8 cellular contexts compared by ENCODE assay signal in genomic region chr7:21946228-21946709, GRCh38. TPM values are rescaled to one million over a fixed set of nuclear protein-coding genes. Genes with fewer than 3 reads are reported as not detected.
DNase-seq lines count a peak whose midpoint lies in the region; ATAC-seq and TF ChIP-seq lines count a peak whose summit lies in the region.

No MANE protein-coding gene starts in this region.

- H3K27me3 ChIP-seq in CD4-positive, alpha-beta T cell (ENCODE audit: control insufficient read depth, insufficient read depth, low read length), result no peaks in the 10 kb centered on the region

- H3K4me3 ChIP-seq in coronary artery, result peak overlapping the region; percentile 83

- peaks cover 14% of the 10 kb centered on the region for H3K36me3 ChIP-seq in KOPT-K1 (ENCODE audit: insufficient read depth, low read length)

- DNase-seq in CD4-positive, alpha-beta T cell, result no peak
- DNase-seq in coronary artery (ENCODE audit: low spot score), result no peak
- DNase-seq in neural crest cell (ENCODE audit: low read depth, low spot score), result no peak
- DNase-seq in GM13976 (ENCODE audit: low spot score), result no peak

- H3K4me3 Mint-ChIP-seq in CD4-positive, alpha-beta T cell, result peak overlapping the region; percentile 94
- H3K4me3 Mint-ChIP-seq in neural crest cell, result peak overlapping the region; percentile 95

- H3K4me1 Mint-ChIP-seq in CD4-positive, alpha-beta T cell (ENCODE audit: low read depth), result peaks cover 64% of the 10 kb centered on the region
- peaks cover 48% of the 10 kb centered on the region for H3K4me1 Mint-ChIP-seq in neural crest cell

- CTCF ChIA-PET in CD4-positive, alpha-beta T cell (lab: Charles Lee), result no interaction called here

- H3K9me3 ChIP-seq in CD4-positive, alpha-beta T cell (ENCODE audit: control insufficient read depth, low read length), result no peaks in the 10 kb centered on the region
- H3K9me3 ChIP-seq in KOPT-K1 (ENCODE audit: insufficient read depth, low read length, poor library complexity, severe bottlenecking), result no peaks in the 10 kb centered on the region

- no peak overlapping the region for H3K27ac ChIP-seq in CD4-positive, alpha-beta T cell (ENCODE audit: low read depth, low read length)
- peak overlapping the region; percentile 92 for H3K27ac ChIP-seq in KOPT-K1 (ENCODE audit: low read depth, low read length, poor library complexity, severe bottlenecking)
- H3K27ac ChIP-seq in coronary artery, result peak overlapping the region in 1 of 2 donors; percentile 69

- H3K9me3 Mint-ChIP-seq in CD4-positive, alpha-beta T cell, result no peaks in the 10 kb centered on the region
- H3K9me3 Mint-ChIP-seq in neural crest cell, result no peaks in the 10 kb centered on the region

- in situ Hi-C loops in GM13976 (cut with MboI; ENCODE audit: low sequenced_read_pairs, unreplicated experiment), result no loop called here

- peak overlapping the region; percentile 71 for H3K27ac Mint-ChIP-seq in CD4-positive, alpha-beta T cell
- peak overlapping the region; percentile 99 for H3K27ac Mint-ChIP-seq in neural crest cell (ENCODE audit: unreplicated experiment)

- TF ChIP-seq CTCF in CD4-positive, alpha-beta T cell (IDR thresholded peaks at IDR 0.05), result no peak
- TF ChIP-seq CTCF in coronary artery (IDR thresholded peaks at IDR 0.05), result no peak
- TF ChIP-seq CTCF in neural crest cell (conservative IDR thresholded peaks at IDR 0.05), result no peak
- no peak for TF ChIP-seq CTCF in GM13976 (IDR thresholded peaks at IDR 0.05; ENCODE audit: borderline replicate concordance, control extremely low read depth, extremely low read depth, insufficient read depth, missing control alignments)

- POLR2A ChIA-PET in CD4-positive, alpha-beta T cell (lab: Charles Lee), result interaction anchor here (0.7 to 2.2 kb wide), 8 partner anchors 9 to 519 kb away, joined by 3 to 18 read pairs (median 5); partner anchors contain the start of gene SP4

- intact Hi-C loops in CD4-positive, alpha-beta T cell (cut with DNase I, micrococcal nuclease), result loop anchor here in 1 of 2 experiments (5.0 kb wide), 1 partner anchor 519 kb away; the partner anchor contains the start of gene SP4

- ATAC-seq in CD4-positive, alpha-beta T cell (ENCODE audit: poor library complexity), result no peak
- ATAC-seq in HG03378 (IDR thresholded peaks at IDR 0.05; ENCODE audit: unreplicated experiment) (no peak), HG02623 (IDR thresholded peaks at IDR 0.05; ENCODE audit: unreplicated experiment) (no peak), GM21825 (IDR thresholded peaks at IDR 0.05; ENCODE audit: unreplicated experiment) (no peak)

- no peaks in the 10 kb centered on the region for H3K27me3 Mint-ChIP-seq in CD4-positive, alpha-beta T cell
- H3K27me3 Mint-ChIP-seq in neural crest cell (ENCODE audit: low read depth), result peaks cover 7% of the 10 kb centered on the region

- H3K36me3 Mint-ChIP-seq in CD4-positive, alpha-beta T cell (ENCODE audit: low read depth), result peaks cover 4% of the 10 kb centered on the region
- H3K36me3 Mint-ChIP-seq in neural crest cell (ENCODE audit: low read depth), result no peaks in the 10 kb centered on the region

RNA-seq across cellular contexts. Expression of gene CDCA7L, which starts 0.6 kb away (rescaled TPM):
- total RNA-seq in CD4-positive, alpha-beta T cell, result 10 to 100 TPM; 23.1 to 23.7 TPM
- total RNA-seq in neural crest cell, result 84.7 and 86.6 TPM in 2 replicates
